15 cellular contexts compared by ENCODE assay signal in genomic region chr1:240031009-240031408, GRCh38.
DNase-seq lines count a peak whose midpoint lies in the region; ATAC-seq and TF ChIP-seq lines count a peak whose summit lies in the region.
"Had no signal": no experiment of that assay in that cellular context is flagged by ENCODE, and none has a peak within 500 bp of the region (broad histone marks: within the 10 kb centered on the region; RNA-seq: fewer than 3 reads in every experiment).

No MANE protein-coding gene starts in this region.

- H3K27me3 Mint-ChIP-seq in HFFc6 (ENCODE audit: insufficient read depth) = no peaks in the 10 kb centered on the region

- DNase-seq in 8988T (peak; percentile 18), HFFc6 (peak; percentile 99), amniotic epithelial cell (ENCODE audit: low read depth) (peak; percentile 94), glomerular endothelial cell (ENCODE audit: extremely low read depth, low read depth, low spot score) (peak; percentile 79), DMS153 (lab: John Stamatoyannopoulos, UW) (no peak), middle frontal gyrus (ENCODE audit: extremely low spot score, low spot score) (no peak)
- DNase-seq in activated CD4-positive, alpha-beta T cell treated with anti-CD3 and anti-CD28 coated beads for 48 hours = no peak
- DNase-seq: activated T-cell treated with anti-CD3 and anti-CD28 coated beads, Interleukin-2, amount 50 U/mL, for 1 hour; AML-193; NCI-H2171; stimulated activated CD4-positive, alpha-beta T cell treated with anti-CD3 and anti-CD28 coated beads, Interleukin-4, amount 100 ng/mL, for 24 hours had no signal

- H3K4me1 Mint-ChIP-seq in HFFc6 (ENCODE audit: low read depth) = peaks cover 68% of the 10 kb centered on the region

- no peak overlapping the region; the same call in 1 of the 2 replicates for H3K4me3 Mint-ChIP-seq in HFFc6
- H3K4me3 Mint-ChIP-seq: brain had no signal

- ATAC-seq in HG02678 (IDR thresholded peaks at IDR 0.05; ENCODE audit: unreplicated experiment) = no peak
- ATAC-seq: esophagus mucosa, left lobe of liver had no signal

- 0 out of 2 replicates have a peak, but pooled peaks cover under 1% of the 10 kb centered on the region for H3K9me3 Mint-ChIP-seq in HFFc6

- no peak for TF ChIP-seq CTCF in HFFc6 (IDR thresholded peaks at IDR 0.05)

- peaks cover 5% of the 10 kb centered on the region; the same call in 1 of the 2 replicates for H3K36me3 Mint-ChIP-seq in HFFc6 (ENCODE audit: low read depth)
- H3K36me3 Mint-ChIP-seq: brain had no signal

- peak overlapping the region; percentile 82 for H3K27ac Mint-ChIP-seq in HFFc6
- H3K27ac Mint-ChIP-seq: brain had no signal

Comparison
In these comparisons a context has a peak if more than half of its experiments do, and no peak if none do; other contexts are left out.
1. DNase-seq: peak in 8988T (single experiment), HFFc6 (single experiment), amniotic epithelial cell (single experiment) and glomerular endothelial cell (single experiment); none in DMS153 (single experiment), activated CD4-positive, alpha-beta T cell treated with anti-CD3 and anti-CD28 coated beads for 48 hours (single experiment) and middle frontal gyrus (single experiment).